ENCODE assay signal across 19 cellular contexts in genomic region chr2:118148133-118148532, GRCh38. TPM values are rescaled to one million over a fixed set of nuclear protein-coding genes. Genes with fewer than 3 reads are reported as not detected.
DNase-seq lines count a peak whose midpoint lies in the region; ATAC-seq lines count a peak whose summit lies in the region.
"Had no signal": no experiment of that assay in that cellular context is flagged by ENCODE, and none has a peak within 500 bp of the region (broad histone marks: within the 10 kb centered on the region; RNA-seq: fewer than 3 reads in every experiment).

No MANE protein-coding gene starts in this region.

- H3K9me3 Mint-ChIP-seq in activated naive CD8-positive, alpha-beta T cell treated with anti-CD3 and anti-CD28 coated beads, Interleukin-2, amount 50 U/mL, for 24 hours: no peaks in the 10 kb centered on the region
- no peaks in the 10 kb centered on the region for H3K9me3 Mint-ChIP-seq in activated naive CD8-positive, alpha-beta T cell treated with anti-CD3 and anti-CD28 coated beads for 36 hours
- H3K9me3 Mint-ChIP-seq: activated T-helper 1 cell treated with anti-CD3 and anti-CD28 coated beads, Interleukin-12 subunit alpha, Interleukin-12 subunit beta, Interleukin-2, Interleukin-4 antibody, amounts not matched to agents 30 ng/mL and 10 ng/mL and 1 ng/mL, durations not matched to agents 14 hours and 24 hours and 36 hours; naive B cell; T-helper 1 cell treated with Interleukin-12 subunit alpha and Interleukin-12 subunit beta and Interleukin-4 antibody, amounts not matched to agents 30 μg/mL and 1 μg/mL, for 36 hours had no signal

- no peak for DNase-seq in activated naive CD8-positive, alpha-beta T cell treated with anti-CD3 and anti-CD28 coated beads, Interleukin-2, amount 50 U/mL, for 24 hours
- DNase-seq in activated naive CD8-positive, alpha-beta T cell treated with anti-CD3 and anti-CD28 coated beads for 36 hours: no peak
- no peak for DNase-seq in stimulated activated naive CD8-positive, alpha-beta T cell treated with anti-CD3 and anti-CD28 coated beads, Interleukin-15, Interleukin-2, amounts not matched to agents 100 U/mL and 50 U/mL, for 24 hours
- DNase-seq in NCI-H146 treated with DMSO at 0.1 percent for 48 hours (lab: John Stamatoyannopoulos, UW; ENCODE audit: unreplicated experiment): no peak
- DNase-seq in NK-92 treated with Interleukin-12 subunit alpha and Interleukin-12 subunit beta, amount 100 ng/mL, for 24 hours (lab: John Stamatoyannopoulos, UW): no peak
- no peak for DNase-seq in effector CD4-positive, alpha-beta T cell
- DNase-seq: ACHN; aorta; GDM1; GOT3; left cardiac atrium; naive B cell; NCI-H1930; NCI-H69; stimulated activated CD4-positive, alpha-beta T cell treated with anti-CD3 and anti-CD28 coated beads, Interleukin-15, amount 100 ng/mL, for 24 hours had no signal

- peak; percentile 77 for ATAC-seq in activated naive CD8-positive, alpha-beta T cell treated with anti-CD3 and anti-CD28 coated beads, Interleukin-2, amount 50 U/mL, for 24 hours
- ATAC-seq in HG02571 (IDR thresholded peaks at IDR 0.05; ENCODE audit: unreplicated experiment): peak; percentile 75
- ATAC-seq in HG03342 (IDR thresholded peaks at IDR 0.05; ENCODE audit: unreplicated experiment): peak; percentile 63
- ATAC-seq in stimulated activated naive CD8-positive, alpha-beta T cell treated with anti-CD3 and anti-CD28 coated beads, Interleukin-15, Interleukin-2, amounts not matched to agents 100 U/mL and 50 U/mL, for 24 hours: peak; percentile 65
- ATAC-seq: left cardiac atrium had no signal

- no peak overlapping the region for H3K4me3 Mint-ChIP-seq in activated naive CD8-positive, alpha-beta T cell treated with anti-CD3 and anti-CD28 coated beads, Interleukin-2, amount 50 U/mL, for 24 hours
- H3K4me3 Mint-ChIP-seq in activated naive CD8-positive, alpha-beta T cell treated with anti-CD3 and anti-CD28 coated beads for 36 hours: no peak overlapping the region
- H3K4me3 Mint-ChIP-seq: activated T-helper 1 cell treated with anti-CD3 and anti-CD28 coated beads, Interleukin-12 subunit alpha, Interleukin-12 subunit beta, Interleukin-2, Interleukin-4 antibody, amounts not matched to agents 30 ng/mL and 10 ng/mL and 1 ng/mL, durations not matched to agents 14 hours and 24 hours and 36 hours; naive B cell; T-helper 1 cell treated with Interleukin-12 subunit alpha and Interleukin-12 subunit beta and Interleukin-4 antibody, amounts not matched to agents 30 μg/mL and 1 μg/mL, for 36 hours had no signal

- peaks cover 15% of the 10 kb centered on the region for H3K27me3 Mint-ChIP-seq in activated naive CD8-positive, alpha-beta T cell treated with anti-CD3 and anti-CD28 coated beads, Interleukin-2, amount 50 U/mL, for 24 hours
- H3K27me3 Mint-ChIP-seq in activated naive CD8-positive, alpha-beta T cell treated with anti-CD3 and anti-CD28 coated beads for 36 hours: peaks cover 8% of the 10 kb centered on the region

- H3K36me3 Mint-ChIP-seq in activated naive CD8-positive, alpha-beta T cell treated with anti-CD3 and anti-CD28 coated beads, Interleukin-2, amount 50 U/mL, for 24 hours (ENCODE audit: low read depth): no peaks in the 10 kb centered on the region
- H3K36me3 Mint-ChIP-seq in activated naive CD8-positive, alpha-beta T cell treated with anti-CD3 and anti-CD28 coated beads for 36 hours: no peaks in the 10 kb centered on the region
- H3K36me3 Mint-ChIP-seq: naive B cell had no signal

- H3K4me1 Mint-ChIP-seq in activated naive CD8-positive, alpha-beta T cell treated with anti-CD3 and anti-CD28 coated beads, Interleukin-2, amount 50 U/mL, for 24 hours: peaks cover 6% of the 10 kb centered on the region
- peaks cover 3% of the 10 kb centered on the region for H3K4me1 Mint-ChIP-seq in activated naive CD8-positive, alpha-beta T cell treated with anti-CD3 and anti-CD28 coated beads for 36 hours
- H3K4me1 Mint-ChIP-seq: naive B cell had no signal

- no peak overlapping the region for H3K27ac Mint-ChIP-seq in activated naive CD8-positive, alpha-beta T cell treated with anti-CD3 and anti-CD28 coated beads, Interleukin-2, amount 50 U/mL, for 24 hours
- no peak overlapping the region for H3K27ac Mint-ChIP-seq in activated naive CD8-positive, alpha-beta T cell treated with anti-CD3 and anti-CD28 coated beads for 36 hours
- H3K27ac Mint-ChIP-seq: activated T-helper 1 cell treated with anti-CD3 and anti-CD28 coated beads, Interleukin-12 subunit alpha, Interleukin-12 subunit beta, Interleukin-2, Interleukin-4 antibody, amounts not matched to agents 30 ng/mL and 10 ng/mL and 1 ng/mL, durations not matched to agents 14 hours and 24 hours and 36 hours; naive B cell; T-helper 1 cell treated with Interleukin-12 subunit alpha and Interleukin-12 subunit beta and Interleukin-4 antibody, amounts not matched to agents 30 μg/mL and 1 μg/mL, for 36 hours had no signal

RNA-seq across cellular contexts. Expression of gene INSIG2, which starts 59.9 kb away (rescaled TPM):
- 10 to 100 TPM; 31.8 to 35.3 TPM for total RNA-seq in activated naive CD8-positive, alpha-beta T cell treated with anti-CD3 and anti-CD28 coated beads for 36 hours
